Comparison of ENCODE assay signal across 31 cellular contexts in the genomic region with DNA sequence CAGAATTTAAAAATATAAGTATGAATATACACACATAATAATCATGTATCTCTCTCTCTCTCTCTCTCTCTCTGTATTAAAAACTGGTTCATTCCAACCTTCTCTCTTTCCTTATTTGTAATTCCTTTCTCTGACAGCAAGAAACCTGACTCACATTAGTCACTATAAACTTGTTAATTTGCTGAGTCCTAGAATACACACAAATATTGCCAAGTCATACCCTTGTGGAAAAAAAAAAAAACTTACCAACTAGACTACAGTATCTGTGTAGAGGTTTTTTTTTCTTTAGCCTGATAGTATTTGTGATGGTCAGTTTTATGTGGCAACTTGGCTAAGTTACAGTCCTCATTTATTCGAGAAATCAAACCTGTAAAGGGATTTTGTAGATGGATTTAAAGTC. TPM values are rescaled to one million over a fixed set of nuclear protein-coding genes. Genes with fewer than 3 reads are reported as not detected.
A peak's percentile ranks its signal among the peaks of the same experiment; 100 is the strongest.
DNase-seq lines count a peak whose midpoint lies in the region; ATAC-seq and TF ChIP-seq lines count a peak whose summit lies in the region.
"Had no signal": no experiment of that assay in that cellular context is flagged by ENCODE, and none has a peak within 500 bp of the region (broad histone marks: within the 10 kb centered on the region; RNA-seq: fewer than 3 reads in every experiment).

No MANE protein-coding gene starts in this region.

- no peak overlapping the region for H3K27ac Mint-ChIP-seq in CD4-positive, alpha-beta T cell
- H3K27ac Mint-ChIP-seq in H9: no peak overlapping the region
- H3K27ac Mint-ChIP-seq: activated CD8-positive, alpha-beta T cell treated with anti-CD3 and anti-CD28 coated beads, Interleukin-2, amount 10 ng/mL, durations not matched to agents 7 days and 5 days; activated naive CD8-positive, alpha-beta T cell treated with anti-CD3 and anti-CD28 coated beads for 36 hours; natural killer cell treated with Interleukin-12 subunit alpha and Interleukin-12 subunit beta and Interleukin-15 and Interleukin-18, amount 100 ng/mL, for 72 hours; stimulated activated naive CD8-positive, alpha-beta T cell treated with anti-CD3 and anti-CD28 coated beads, Interleukin-15, Interleukin-2, amounts not matched to agents 100 ng/mL and 50 ng/mL, for 24 hours; T-helper 17 cell had no signal

- no peak overlapping the region for H2BK5ac ChIP-seq in H9 (ENCODE audit: insufficient read length, low read length)

- no peak overlapping the region for H2BK12ac ChIP-seq in H9 (ENCODE audit: insufficient read length, low read depth, low read length)

- H3K36me3 ChIP-seq in mammary epithelial cell (ENCODE audit: insufficient read depth, low read length) (no peaks in the 10 kb centered on the region), breast epithelium (no peaks in the 10 kb centered on the region)
- H3K36me3 ChIP-seq: ascending aorta had no signal

- dilution Hi-C loops in mammary epithelial cell (cut with HindIII; ENCODE audit: low sequenced_read_pairs): no loop called here

- no peaks in the 10 kb centered on the region for H3K23me2 ChIP-seq in H9 (ENCODE audit: insufficient read length, low read depth, low read length, poor library complexity, severe bottlenecking)

- no peak overlapping the region for H4K8ac ChIP-seq in H9 (replicated peaks; ENCODE audit: insufficient read length, low read depth, low read length)

- H3K4me1 ChIP-seq in mammary epithelial cell (ENCODE audit: insufficient read depth, low read length) (peaks cover 15% of the 10 kb centered on the region), breast epithelium (no peaks in the 10 kb centered on the region), H9 (ENCODE audit: insufficient read depth, low read length) (no peaks in the 10 kb centered on the region)
- H3K4me1 ChIP-seq: ascending aorta had no signal

- 100% methylated on average over 1 of the region's 1 CpG for WGBS in mammary epithelial cell (ENCODE audit: low coverage, missing lambda C conversion rate)
- no CpG with 5 or more reads among the region's 1 CpG for WGBS in H9 (ENCODE audit: extremely low coverage, insufficient read length, low lambda C conversion rate)

- H3K23ac ChIP-seq in H9 (ENCODE audit: insufficient read length, low read depth, low read length): no peak overlapping the region

- no peaks in the 10 kb centered on the region for H3K79me1 ChIP-seq in H9 (ENCODE audit: insufficient read depth, low read depth, low read length, poor library complexity, severe bottlenecking)

- H3K4me1 Mint-ChIP-seq in CD4-positive, alpha-beta T cell (ENCODE audit: low read depth): no peaks in the 10 kb centered on the region
- H3K4me1 Mint-ChIP-seq in H9: no peaks in the 10 kb centered on the region
- H3K4me1 Mint-ChIP-seq: activated naive CD8-positive, alpha-beta T cell treated with anti-CD3 and anti-CD28 coated beads for 36 hours; CD8-positive, alpha-beta memory T cell; central memory CD8-positive, alpha-beta T cell; T-helper 17 cell had no signal

- no peak overlapping the region for H2AK5ac ChIP-seq in H9 (ENCODE audit: insufficient read length, low read length)

- no peak overlapping the region for H4K5ac ChIP-seq in H9 (ENCODE audit: insufficient read length, low read depth, low read length)

- ATAC-seq in HG03460 (IDR thresholded peaks at IDR 0.05; ENCODE audit: unreplicated experiment) (no peak), HG02763 (IDR thresholded peaks at IDR 0.05; ENCODE audit: unreplicated experiment) (no peak)
- ATAC-seq in CD4-positive, alpha-beta T cell (ENCODE audit: poor library complexity): no peak
- ATAC-seq: activated CD8-positive, alpha-beta T cell treated with anti-CD3 and anti-CD28 coated beads, Interleukin-2, amount 10 ng/mL, durations not matched to agents 7 days and 5 days; natural killer cell treated with Interleukin-12 subunit alpha and Interleukin-12 subunit beta and Interleukin-15 and Interleukin-18, amount 100 ng/mL, for 72 hours; SK-N-SH treated with all-trans-retinoic acid at 6 μM for 48 hours; T-helper 17 cell had no signal

- H3K18ac ChIP-seq in H9 (ENCODE audit: insufficient read length, low read depth, low read length): no peak overlapping the region

- H3T11ph ChIP-seq in H9 (ENCODE audit: low read length): no peak overlapping the region

- CTCF ChIA-PET in mammary epithelial cell (lab: Charles Lee; ENCODE audit: low non-redundant PET): no interaction called here
- CTCF ChIA-PET in CD4-positive, alpha-beta T cell (lab: Charles Lee): no interaction called here

- H2BK120ac ChIP-seq in H9 (ENCODE audit: low read depth, low read length, poor library complexity, severe bottlenecking): no peak overlapping the region

- H3K4me2 ChIP-seq in mammary epithelial cell (ENCODE audit: insufficient read depth, low read depth, low read length): no peak overlapping the region
- no peak overlapping the region for H3K4me2 ChIP-seq in H9 (ENCODE audit: insufficient read depth, insufficient read length, low read length)

- H3K14ac ChIP-seq in H9 (ENCODE audit: insufficient read depth, low read length): no peak overlapping the region

- no peak overlapping the region for H3K27ac ChIP-seq in mammary epithelial cell (ENCODE audit: insufficient read depth, low read depth, low read length)
- no peak overlapping the region for H3K27ac ChIP-seq in breast epithelium
- no peak overlapping the region for H3K27ac ChIP-seq in CD4-positive, alpha-beta T cell (ENCODE audit: low read depth, low read length)
- H3K27ac ChIP-seq in H9 (ENCODE audit: insufficient read length, low read depth, low read length): no peak overlapping the region
- H3K27ac ChIP-seq: ascending aorta had no signal

- DNase-seq in mammary epithelial cell (peak; percentile 72), breast epithelium (ENCODE audit: low spot score in 2 of 2) (no peak), RKO (ENCODE audit: low spot score) (peak; percentile 29), fibroblast of mammary gland (ENCODE audit: low read depth) (peak; percentile 9), H9 (no peak)
- no peak for DNase-seq in CD4-positive, alpha-beta T cell
- DNase-seq: activated CD4-positive, alpha-beta T cell treated with anti-CD3 and anti-CD28 coated beads for 1 hour; activated CD8-positive, alpha-beta T cell treated with anti-CD3 and anti-CD28 coated beads, Interleukin-2, amount 10 ng/mL, durations not matched to agents 7 days and 5 days; activated effector memory CD4-positive, alpha-beta T cell treated with anti-CD3 and anti-CD28 coated beads, Interleukin-2, amount 50 U/mL, for 16 hours; activated naive CD8-positive, alpha-beta T cell treated with anti-CD3 and anti-CD28 coated beads for 36 hours; activated T-cell treated with anti-CD3 and anti-CD28 coated beads for 4 hours; CD8-positive, alpha-beta memory T cell; dermis blood vessel endothelial cell; DMS79; midbrain; NCI-H1092; NCI-H187; NCI-H2171; NCI-H524 treated with DMSO at 0.1 percent for 48 hours; small intestine; T-helper 17 cell had no signal

- H3K79me2 ChIP-seq in mammary epithelial cell (ENCODE audit: insufficient read depth, low read length): no peaks in the 10 kb centered on the region
- no peaks in the 10 kb centered on the region for H3K79me2 ChIP-seq in H9 (ENCODE audit: insufficient read depth, low read length)

- H3K9ac ChIP-seq in mammary epithelial cell (ENCODE audit: insufficient read depth, low read length) (no peak overlapping the region), H9 (ENCODE audit: extremely low read depth, insufficient read length, low read length) (no peak overlapping the region)

- H2AFZ ChIP-seq in mammary epithelial cell (ENCODE audit: low read depth, low read length): no peak overlapping the region
- H2AFZ ChIP-seq in H9 (ENCODE audit: low read length): no peak overlapping the region

- BruUV-seq in mammary epithelial cell (replicated peaks; lab: Mats Ljungman, UMichigan): no TSS peak

- H3K4me3 Mint-ChIP-seq in CD4-positive, alpha-beta T cell: no peak overlapping the region
- no peak overlapping the region for H3K4me3 Mint-ChIP-seq in H9
- H3K4me3 Mint-ChIP-seq: activated CD8-positive, alpha-beta T cell treated with anti-CD3 and anti-CD28 coated beads, Interleukin-2, amount 10 ng/mL, durations not matched to agents 7 days and 5 days; activated naive CD8-positive, alpha-beta T cell treated with anti-CD3 and anti-CD28 coated beads for 36 hours; CD8-positive, alpha-beta memory T cell; central memory CD8-positive, alpha-beta T cell; natural killer cell treated with Interleukin-12 subunit alpha and Interleukin-12 subunit beta and Interleukin-15 and Interleukin-18, amount 100 ng/mL, for 72 hours; stimulated activated naive CD8-positive, alpha-beta T cell treated with anti-CD3 and anti-CD28 coated beads, Interleukin-15, Interleukin-2, amounts not matched to agents 100 ng/mL and 50 ng/mL, for 24 hours; T-helper 17 cell had no signal

- no peak overlapping the region for H3K56ac ChIP-seq in H9 (ENCODE audit: insufficient read length, low read depth, low read length)

- H2BK20ac ChIP-seq in H9 (ENCODE audit: low read depth, low read length, poor library complexity, severe bottlenecking): no peak overlapping the region

- no peaks in the 10 kb centered on the region for H3K9me3 Mint-ChIP-seq in CD4-positive, alpha-beta T cell
- no peaks in the 10 kb centered on the region for H3K9me3 Mint-ChIP-seq in H9
- H3K9me3 Mint-ChIP-seq: activated naive CD8-positive, alpha-beta T cell treated with anti-CD3 and anti-CD28 coated beads for 36 hours; central memory CD8-positive, alpha-beta T cell; natural killer cell treated with Interleukin-12 subunit alpha and Interleukin-12 subunit beta and Interleukin-15 and Interleukin-18, amount 100 ng/mL, for 72 hours; stimulated activated naive CD8-positive, alpha-beta T cell treated with anti-CD3 and anti-CD28 coated beads, Interleukin-15, Interleukin-2, amounts not matched to agents 100 ng/mL and 50 ng/mL, for 24 hours had no signal

- POLR2A ChIA-PET in CD4-positive, alpha-beta T cell (lab: Charles Lee): no interaction called here

- intact Hi-C loops in mammary epithelial cell (cut with micrococcal nuclease) (no loop called here), breast epithelium (cut with DNase I; ENCODE audit: low total_unique reads) (no loop called here)
- intact Hi-C loops in CD4-positive, alpha-beta T cell (cut with DNase I, micrococcal nuclease): no loop called here

- no peaks in the 10 kb centered on the region for H3K36me3 Mint-ChIP-seq in CD4-positive, alpha-beta T cell (ENCODE audit: low read depth)
- no peaks in the 10 kb centered on the region for H3K36me3 Mint-ChIP-seq in H9 (ENCODE audit: insufficient read depth in 1 of 3, low read depth in 3 of 3)
- H3K36me3 Mint-ChIP-seq: activated naive CD8-positive, alpha-beta T cell treated with anti-CD3 and anti-CD28 coated beads for 36 hours; CD8-positive, alpha-beta memory T cell; natural killer cell treated with Interleukin-12 subunit alpha and Interleukin-12 subunit beta and Interleukin-15 and Interleukin-18, amount 100 ng/mL, for 72 hours had no signal

- no peaks in the 10 kb centered on the region for H3K9me3 ChIP-seq in mammary epithelial cell (replicated peaks; ENCODE audit: insufficient read depth, low read length)
- H3K9me3 ChIP-seq in breast epithelium: no peaks in the 10 kb centered on the region
- no peaks in the 10 kb centered on the region for H3K9me3 ChIP-seq in CD4-positive, alpha-beta T cell (ENCODE audit: control insufficient read depth, low read length)
- no peaks in the 10 kb centered on the region for H3K9me3 ChIP-seq in H9 (ENCODE audit: control insufficient read depth, low read depth, low read length)
- H3K9me3 ChIP-seq: ascending aorta had no signal

- no peak overlapping the region for H2BK15ac ChIP-seq in H9 (ENCODE audit: low read depth, low read length)

- in situ Hi-C loops in mammary epithelial cell (cut with MboI; ENCODE audit: low sequenced_read_pairs in 2 of 2): no loop called here

- peaks cover 31% of the 10 kb centered on the region for H3K27me3 Mint-ChIP-seq in CD4-positive, alpha-beta T cell
- peaks cover 2% of the 10 kb centered on the region; the same call in 1 of the 2 replicates for H3K27me3 Mint-ChIP-seq in H9 (ENCODE audit: low read depth)

- H3K4me3 ChIP-seq in mammary epithelial cell (replicated peaks in 1 of 3; ENCODE audit: insufficient read depth in 1 of 3, low read depth in 2 of 3, low read length in 3 of 3): no peak overlapping the region
- H3K4me3 ChIP-seq in breast epithelium: no peak overlapping the region
- H3K4me3 ChIP-seq in fibroblast of mammary gland (ENCODE audit: control insufficient read depth, low read depth, low read length): no peak overlapping the region
- H3K4me3 ChIP-seq: ascending aorta had no signal

- TF ChIP-seq POLR2A in breast epithelium (IDR thresholded peaks at IDR 0.05): no peak

- no peaks in the 10 kb centered on the region for H3K27me3 ChIP-seq in mammary epithelial cell (ENCODE audit: insufficient read depth, low read length)
- H3K27me3 ChIP-seq in breast epithelium: no peaks in the 10 kb centered on the region
- peaks cover 4% of the 10 kb centered on the region for H3K27me3 ChIP-seq in CD4-positive, alpha-beta T cell (ENCODE audit: control insufficient read depth, insufficient read depth, low read length)
- H3K27me3 ChIP-seq in H9 (ENCODE audit: insufficient read depth, low read length): no peaks in the 10 kb centered on the region
- H3K27me3 ChIP-seq: ascending aorta had no signal

- H4K20me1 ChIP-seq in mammary epithelial cell (ENCODE audit: insufficient read depth, low read length) (no peaks in the 10 kb centered on the region), H9 (ENCODE audit: control insufficient read depth, insufficient read depth, insufficient read length) (no peaks in the 10 kb centered on the region)

- no peak for TF ChIP-seq CTCF in mammary epithelial cell (conservative IDR thresholded peaks at IDR 0.05 in 1 of 2, IDR thresholded peaks at IDR 0.05 in 1 of 2; ENCODE audit: extremely low read depth in 1 of 2, insufficient read depth in 1 of 2, low read depth in 1 of 2, low read length in 2 of 2)
- TF ChIP-seq CTCF in breast epithelium (IDR thresholded peaks at IDR 0.05): no peak
- TF ChIP-seq CTCF in fibroblast of mammary gland (conservative IDR thresholded peaks at IDR 0.05; ENCODE audit: control insufficient read depth, insufficient read depth, low read depth, low read length): no peak
- no peak for TF ChIP-seq CTCF in CD4-positive, alpha-beta T cell (IDR thresholded peaks at IDR 0.05)
- no peak for TF ChIP-seq CTCF in H9 (conservative IDR thresholded peaks at IDR 0.05)

- H3K4ac ChIP-seq in H9 (ENCODE audit: low read depth, low read length): no peak overlapping the region

- no peak overlapping the region for H4K91ac ChIP-seq in H9 (ENCODE audit: insufficient read length, low read depth, low read length)

RNA-seq across cellular contexts. Expression of a gene that starts 26.3 kb away (rescaled TPM):
- 1 to 10 TPM in 1 of 2 donors, not detected in 1; 1.0 TPM for total RNA-seq in mammary epithelial cell
- polyA plus RNA-seq in mammary epithelial cell: 0.02 TPM
- not detected for polyA minus RNA-seq in mammary epithelial cell
- total RNA-seq in breast epithelium: not detected
- total RNA-seq in CD4-positive, alpha-beta T cell: not detected
- 1.1 and 1.2 TPM in 2 replicates for total RNA-seq in H9 (2021)
- total RNA-seq: A673; activated CD8-positive, alpha-beta T cell treated with anti-CD3 and anti-CD28 coated beads, Interleukin-2, amount 10 ng/mL, durations not matched to agents 7 days and 5 days; activated naive CD8-positive, alpha-beta T cell treated with anti-CD3 and anti-CD28 coated beads for 36 hours; ascending aorta; CD8-positive, alpha-beta memory T cell; dermis blood vessel endothelial cell; liver; natural killer cell treated with Interleukin-12 subunit alpha and Interleukin-12 subunit beta and Interleukin-15 and Interleukin-18, amount 100 ng/mL, for 72 hours; omental fat pad; T-helper 17 cell had no signal
- polyA plus RNA-seq: CD8-positive, alpha-beta memory T cell; liver; small intestine had no signal

Comparison
In these comparisons a context has a peak if more than half of its experiments do, and no peak if none do; other contexts are left out.
1. DNase-seq: peak in mammary epithelial cell (single experiment), RKO (single experiment) and fibroblast of mammary gland (single experiment); none in breast epithelium (0 of 2), CD4-positive, alpha-beta T cell (0 of 10) and H9 (single experiment).